Comparison of ENCODE assay signal across 14 cellular contexts in genomic region chr4:38130884-38131283, GRCh38.
DNase-seq lines count a peak whose midpoint lies in the region; ATAC-seq and TF ChIP-seq lines count a peak whose summit lies in the region.
"Had no signal": no experiment of that assay in that cellular context is flagged by ENCODE, and none has a peak within 500 bp of the region (broad histone marks: within the 10 kb centered on the region; RNA-seq: fewer than 3 reads in every experiment).

No MANE protein-coding gene starts in this region.

- H3K27me3 ChIP-seq in CD8-positive, alpha-beta memory T cell (ENCODE audit: insufficient read depth, low read length, poor library complexity, severe bottlenecking), result no peaks in the 10 kb centered on the region
- H3K27me3 ChIP-seq in esophagus muscularis mucosa (no peaks in the 10 kb centered on the region), psoas muscle (ENCODE audit: insufficient read depth in 3 of 3, low read length in 2 of 3) (no peaks in the 10 kb centered on the region)
- H3K27me3 ChIP-seq: upper lobe of left lung had no signal

- no peak for TF ChIP-seq EP300 in esophagus muscularis mucosa (IDR thresholded peaks at IDR 0.05)

- H3K4me1 ChIP-seq in CD8-positive, alpha-beta memory T cell (ENCODE audit: insufficient read depth, low read length), result peaks cover 53% of the 10 kb centered on the region
- H3K4me1 ChIP-seq in esophagus muscularis mucosa (peaks cover 14 to 57% (median 50%) of the 10 kb centered on the region in 4 donors), psoas muscle (no peaks in the 10 kb centered on the region)

- peaks cover 16 to 37% (median 17%) of the 10 kb centered on the region in 3 donors for H3K36me3 Mint-ChIP-seq in CD8-positive, alpha-beta memory T cell
- peaks cover 33% of the 10 kb centered on the region for H3K36me3 Mint-ChIP-seq in T-cell

- H3K4me1 Mint-ChIP-seq in CD8-positive, alpha-beta memory T cell, result peaks cover 65 to 73% (median 70%) of the 10 kb centered on the region in 3 donors
- H3K4me1 Mint-ChIP-seq in T-cell, result peaks cover 60 to 64% (median 62%) of the 10 kb centered on the region in 3 donors

- TF ChIP-seq CTCF in esophagus muscularis mucosa (IDR thresholded peaks at IDR 0.05) (no peak), psoas muscle (IDR thresholded peaks at IDR 0.05) (no peak), GM20000 (IDR thresholded peaks at IDR 0.05; ENCODE audit: extremely low read depth, missing control alignments) (no peak)

- peak overlapping the region; percentile 4 to 79 (median 75) for H3K4me3 Mint-ChIP-seq in CD8-positive, alpha-beta memory T cell
- H3K4me3 Mint-ChIP-seq in T-cell, result peak overlapping the region; percentile 8 to 69 (median 69)

- POLR2A ChIA-PET in CD8-positive, alpha-beta memory T cell (lab: Charles Lee), result interaction anchor here (2.1 kb wide), 1 partner anchor 24 kb away, joined by 6 read pairs; no protein-coding TSS in a partner anchor
- POLR2A ChIA-PET in T-cell (lab: Charles Lee), result no interaction called here

- CTCF ChIA-PET in CD8-positive, alpha-beta memory T cell (lab: Charles Lee), result interaction anchor here (1.1 to 1.6 kb wide), 4 partner anchors 11 to 69 kb away, joined by 3 to 6 read pairs (median 4); no protein-coding TSS in a partner anchor
- CTCF ChIA-PET in T-cell (lab: Charles Lee), result interaction anchor here (0.6 kb wide), 2 partner anchors 40 to 62 kb away, joined by 3 to 7 read pairs; no protein-coding TSS in a partner anchor

- no peaks in the 10 kb centered on the region for H3K9me3 ChIP-seq in CD8-positive, alpha-beta memory T cell (ENCODE audit: low read length)
- H3K9me3 ChIP-seq in esophagus muscularis mucosa (no peaks in the 10 kb centered on the region), psoas muscle (no peaks in the 10 kb centered on the region)
- H3K9me3 ChIP-seq: upper lobe of left lung had no signal

- no peak for TF ChIP-seq POLR2A in esophagus muscularis mucosa (IDR thresholded peaks at IDR 0.05; ENCODE audit: low read depth)

- intact Hi-C loops in esophagus muscularis mucosa (cut with DNase I) (no loop called here), psoas muscle (cut with DNase I) (no loop called here)

- H3K27me3 Mint-ChIP-seq in CD8-positive, alpha-beta memory T cell, result peaks cover 0 to 3% of the 10 kb centered on the region in 2 donors
- no peaks in the 10 kb centered on the region for H3K27me3 Mint-ChIP-seq in T-cell

- H3K36me3 ChIP-seq in CD8-positive, alpha-beta memory T cell (ENCODE audit: insufficient read depth, low read length), result peaks cover 9% of the 10 kb centered on the region
- peaks cover 11 to 50% (median 39%) of the 10 kb centered on the region in 4 donors for H3K36me3 ChIP-seq in esophagus muscularis mucosa
- H3K36me3 ChIP-seq in psoas muscle (ENCODE audit: insufficient read depth in 1 of 2, low read depth in 1 of 2), result peaks cover 0 to 55% of the 10 kb centered on the region in 2 donors

- DNase-seq in CD8-positive, alpha-beta memory T cell, result no peak
- DNase-seq in T-cell, result no peak
- no peak for DNase-seq in esophagus muscularis mucosa (ENCODE audit: extremely low spot score)
- DNase-seq in psoas muscle, result no peak
- no peak for DNase-seq in OCI-M1 (lab: John Stamatoyannopoulos, UW)
- DNase-seq in effector CD4-positive, alpha-beta T cell, result no peak
- DNase-seq in NCI-H69 (lab: John Stamatoyannopoulos, UW), result no peak
- no peak for DNase-seq in GM20000 (ENCODE audit: low spot score)
- DNase-seq: Calu3, MV-4-11, NCI-H446 treated with DMSO at 0.1 percent for 48 hours, nucleus accumbens, Right ventricle myocardium superior, upper lobe of left lung had no signal

- 77% methylated on average over 3 of the region's 3 CpGs for WGBS in esophagus muscularis mucosa
- WGBS in psoas muscle, 3 donors, result 74 to 81% (median 77%) methylated on average over 3 of the region's 3 CpGs

- H3K4me3 ChIP-seq in CD8-positive, alpha-beta memory T cell (ENCODE audit: low read length), result no peak overlapping the region
- H3K4me3 ChIP-seq in esophagus muscularis mucosa (no peak overlapping the region), psoas muscle (no peak overlapping the region)
- H3K4me3 ChIP-seq: upper lobe of left lung had no signal

- H3K9me3 Mint-ChIP-seq in CD8-positive, alpha-beta memory T cell, result peaks cover 0 to 1% (median 0%) of the 10 kb centered on the region in 5 donors
- no peaks in the 10 kb centered on the region for H3K9me3 Mint-ChIP-seq in T-cell

- ATAC-seq in T-cell (replicated peaks in 1 of 4) (peak in 1 of 4 experiments; percentile 6), psoas muscle (no peak)

- peak overlapping the region; percentile 94 to 97 (median 96) for H3K27ac Mint-ChIP-seq in CD8-positive, alpha-beta memory T cell
- H3K27ac Mint-ChIP-seq in T-cell, result peak overlapping the region; percentile 82 to 91

- no peak overlapping the region for H3K27ac ChIP-seq in CD8-positive, alpha-beta memory T cell (ENCODE audit: low read depth, low read length)
- H3K27ac ChIP-seq in esophagus muscularis mucosa (replicated peaks in 1 of 4) (peak overlapping the region; percentile 27 to 80 (median 75)), psoas muscle (peak overlapping the region; percentile 61)
- H3K27ac ChIP-seq: upper lobe of left lung had no signal
